1 cellular context compared by ENCODE assay signal in genomic region chr1:12185556-12186276, GRCh38.
TF ChIP-seq lines count a peak whose summit lies in the region.

No MANE protein-coding gene starts in this region.

TF ChIP-seq in SK-N-SH treated with all-trans-retinoic acid at 6 μM for 48 hours, 23 proteins besides CTCF, POLR2A, EP300 and RAD21 (continued from another document):
- TF ChIP-seq, protein P1, sequence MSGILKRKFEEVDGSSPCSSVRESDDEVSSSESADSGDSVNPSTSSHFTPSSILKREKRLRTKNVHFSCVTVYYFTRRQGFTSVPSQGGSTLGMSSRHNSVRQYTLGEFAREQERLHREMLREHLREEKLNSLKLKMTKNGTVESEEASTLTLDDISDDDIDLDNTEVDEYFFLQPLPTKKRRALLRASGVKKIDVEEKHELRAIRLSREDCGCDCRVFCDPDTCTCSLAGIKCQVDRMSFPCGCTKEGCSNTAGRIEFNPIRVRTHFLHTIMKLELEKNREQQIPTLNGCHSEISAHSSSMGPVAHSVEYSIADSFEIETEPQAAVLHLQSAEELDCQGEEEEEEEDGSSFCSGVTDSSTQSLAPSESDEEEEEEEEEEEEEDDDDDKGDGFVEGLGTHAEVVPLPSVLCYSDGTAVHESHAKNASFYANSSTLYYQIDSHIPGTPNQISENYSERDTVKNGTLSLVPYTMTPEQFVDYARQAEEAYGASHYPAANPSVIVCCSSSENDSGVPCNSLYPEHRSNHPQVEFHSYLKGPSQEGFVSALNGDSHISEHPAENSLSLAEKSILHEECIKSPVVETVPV (CRISPR knock-in tag; IDR thresholded peaks at IDR 0.05): no peak
- TF ChIP-seq ARNTL (CRISPR knock-in tag; IDR thresholded peaks at IDR 0.05; ENCODE audit: borderline replicate concordance, low read depth) (no peak), BACH2 (CRISPR knock-in tag; IDR thresholded peaks at IDR 0.05; ENCODE audit: borderline replicate concordance) (no peak), OSR1 (CRISPR knock-in tag; IDR thresholded peaks at IDR 0.05) (no peak)
TF ChIP-seq in SK-N-SH treated with all-trans-retinoic acid at 6 μM for 48 hours: peak in this region for 0.
